ENCODE assay signal across 16 cellular contexts in genomic region chr2:226411206-226411605, GRCh38.
DNase-seq lines count a peak whose midpoint lies in the region; TF ChIP-seq lines count a peak whose summit lies in the region.
"Had no signal": no experiment of that assay in that cellular context is flagged by ENCODE, and none has a peak within 500 bp of the region (broad histone marks: within the 10 kb centered on the region; RNA-seq: fewer than 3 reads in every experiment).

No MANE protein-coding gene starts in this region.

- H3K27ac ChIP-seq in ACC112 (ENCODE audit: low read depth, low read length) = peak overlapping the region; percentile 26; the same call in 1 of the 2 replicates
- 0 out of 2 replicates have a peak overlapping the region, but pooled peaks have one; percentile 18 for H3K27ac ChIP-seq in HL-60 (replicated peaks)
- H3K27ac ChIP-seq in SJCRH30 = no peak overlapping the region
- H3K27ac ChIP-seq: KMS-11, SK-N-MC had no signal

- no peak overlapping the region for H3K4me3 Mint-ChIP-seq in nephron progenitor cell

- TF ChIP-seq CTCF in HL-60 (IDR thresholded peaks at IDR 0.05; ENCODE audit: insufficient read depth, low read length) (no peak), nephron progenitor cell (IDR thresholded peaks at IDR 0.05) (no peak)

- no peaks in the 10 kb centered on the region for H3K9me3 Mint-ChIP-seq in nephron progenitor cell

- no peaks in the 10 kb centered on the region for H3K79me2 ChIP-seq in ACC112 (ENCODE audit: control insufficient read depth, insufficient read depth, low read length, unreplicated experiment)

- H3K27me3 ChIP-seq in ACC112 (ENCODE audit: insufficient read depth, low read length) (no peaks in the 10 kb centered on the region), HL-60 (ENCODE audit: insufficient read depth, poor library complexity, severe bottlenecking) (no peaks in the 10 kb centered on the region), SJCRH30 (no peaks in the 10 kb centered on the region)

- H3K4me1 Mint-ChIP-seq in nephron progenitor cell = peaks cover 21% of the 10 kb centered on the region

- H3K4me3 ChIP-seq in ACC112 (ENCODE audit: low read depth, low read length) = no peak overlapping the region
- H3K4me3 ChIP-seq in HL-60 (replicated peaks; ENCODE audit: insufficient read depth, low read length) = no peak overlapping the region
- H3K4me3 ChIP-seq in SJCRH30 = no peak overlapping the region
- H3K4me3 ChIP-seq: SK-N-MC had no signal

- no peaks in the 10 kb centered on the region for H3K36me3 ChIP-seq in ACC112 (ENCODE audit: insufficient read depth, low read length)
- no peaks in the 10 kb centered on the region for H3K36me3 ChIP-seq in SJCRH30

- peak overlapping the region; percentile 82 for H3K27ac Mint-ChIP-seq in nephron progenitor cell

- H2AFZ ChIP-seq in ACC112 (ENCODE audit: low read length, unreplicated experiment) = no peak overlapping the region

- peaks cover 5% of the 10 kb centered on the region for H3K27me3 Mint-ChIP-seq in nephron progenitor cell (ENCODE audit: low read depth, poor library complexity)

- H3K4me1 ChIP-seq in ACC112 (ENCODE audit: control insufficient read depth, insufficient read depth, low read length, unreplicated experiment) = peaks cover 23% of the 10 kb centered on the region
- peaks cover 32% of the 10 kb centered on the region for H3K4me1 ChIP-seq in SJCRH30

- no peaks in the 10 kb centered on the region for H3K36me3 Mint-ChIP-seq in nephron progenitor cell (ENCODE audit: low read depth)

- DNase-seq in HL-60 (ENCODE audit: low read depth in 1 of 2, low spot score in 1 of 2) (peak in 1 of 2 experiments; percentile 10), SKM-1 treated with dmso at 0.1 percent for 144 hours (lab: John Stamatoyannopoulos, UW; ENCODE audit: unreplicated experiment) (peak; percentile 21), nephron progenitor cell (no peak), mucosa of gallbladder (ENCODE audit: low spot score) (no peak), SHP77 (lab: John Stamatoyannopoulos, UW) (no peak), SJCRH30 (no peak)
- DNase-seq: AML-193, COR-L47, GOT3, NCI-H1092, NCI-H146, NCI-H2081 treated with DMSO at 0.1 percent for 48 hours, NCI-H510A treated with DMSO at 0.1 percent for 48 hours had no signal

- H3K9me3 ChIP-seq in SJCRH30 (replicated peaks) = no peaks in the 10 kb centered on the region; the same call in 1 of the 2 replicates
